In the genomic region with DNA sequence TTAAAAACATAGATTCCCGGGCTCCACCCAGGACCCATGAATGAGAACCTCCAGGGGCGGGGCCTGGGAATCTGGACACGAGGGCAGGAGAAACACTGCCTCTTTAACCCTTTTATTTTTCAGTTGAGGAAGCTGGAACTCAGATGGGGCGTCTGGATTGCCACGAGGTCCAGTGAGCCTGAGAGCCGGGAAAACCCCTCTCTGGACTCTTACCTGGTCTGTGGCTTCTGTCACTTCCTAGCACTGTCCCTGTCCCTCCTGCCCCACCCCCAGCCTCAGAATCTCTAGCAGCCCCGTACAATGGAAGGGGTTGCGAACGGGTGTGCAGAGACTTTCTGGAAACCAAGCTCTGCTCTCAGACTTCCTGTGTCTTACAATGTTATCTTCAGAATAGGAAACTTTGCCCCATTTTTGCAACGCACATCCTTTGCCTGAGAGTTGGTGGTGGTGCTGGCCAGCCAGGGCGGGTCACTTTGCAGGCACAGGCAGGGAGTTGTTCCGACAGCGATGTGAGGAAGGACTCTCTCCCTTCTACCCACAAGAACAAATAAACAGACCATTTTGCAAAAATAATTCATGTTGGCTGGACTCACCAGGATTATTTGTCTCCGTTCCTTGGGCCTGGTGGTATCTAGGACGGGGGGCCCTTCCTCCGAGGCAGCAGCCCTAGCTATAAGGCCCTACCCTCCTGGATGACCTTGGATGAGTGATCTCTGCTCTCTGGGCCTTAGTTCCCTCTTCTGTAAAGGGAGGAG, we compare ENCODE assay signal across 12 cellular contexts. TPM values are rescaled to one million over a fixed set of nuclear protein-coding genes. Genes with fewer than 3 reads are reported as not detected.
DNase-seq lines count a peak whose midpoint lies in the region; ATAC-seq and TF ChIP-seq lines count a peak whose summit lies in the region.
"Had no signal": no experiment of that assay in that cellular context is flagged by ENCODE, and none has a peak within 500 bp of the region (broad histone marks: within the 10 kb centered on the region; RNA-seq: fewer than 3 reads in every experiment).

No MANE protein-coding gene starts in this region.

- BruUV-seq in HCT116 (replicated peaks; lab: Mats Ljungman, UMichigan): no TSS peak

- no peaks in the 10 kb centered on the region for H3K79me2 ChIP-seq in HCT116 (ENCODE audit: insufficient read depth, low read length)

- POLR2A ChIA-PET in HCT116 (lab: Charles Lee): no interaction called here

- H3K4me3 ChIP-seq in HCT116 (replicated peaks in 1 of 2; ENCODE audit: low read depth in 1 of 2, low read length in 2 of 2): no peak overlapping the region
- H3K4me3 ChIP-seq in astrocyte of the spinal cord (ENCODE audit: low read depth, low read length): no peak overlapping the region
- peak overlapping the region in 3 of 5 donors; percentile 20 to 42 (median 36) for H3K4me3 ChIP-seq in subcutaneous abdominal adipose tissue (ENCODE audit: low read depth in 1 of 5, low read length in 5 of 5)
- H3K4me3 ChIP-seq: testis had no signal

- no peak for TF ChIP-seq RAD21 in HCT116 (IDR thresholded peaks at IDR 0.05; ENCODE audit: low read depth)

- H3K27ac ChIP-seq in HCT116 (ENCODE audit: low read depth, low read length) (no peak overlapping the region), subcutaneous abdominal adipose tissue (ENCODE audit: low read depth, low read length) (peak overlapping the region; percentile 96)

- no peaks in the 10 kb centered on the region for H3K27me3 ChIP-seq in HCT116 (ENCODE audit: insufficient read depth, low read length)
- H3K27me3 ChIP-seq in subcutaneous abdominal adipose tissue (ENCODE audit: control insufficient read depth in 5 of 5, insufficient read depth in 4 of 5, low read length in 5 of 5): no peaks in the 10 kb centered on the region
- H3K27me3 ChIP-seq: testis had no signal

- no peak for TF ChIP-seq CTCF in HCT116 (IDR thresholded peaks at IDR 0.05 in 2 of 3, conservative IDR thresholded peaks at IDR 0.05 in 1 of 3; ENCODE audit: borderline replicate concordance in 1 of 3, insufficient read depth in 1 of 3, low read depth in 2 of 3, low read length in 2 of 3)
- TF ChIP-seq CTCF in astrocyte of the spinal cord (IDR thresholded peaks at IDR 0.05; ENCODE audit: low read depth, low read length): no peak

- no peak for DNase-seq in HCT116 (ENCODE audit: low read depth, low spot score)
- DNase-seq in astrocyte of the spinal cord (ENCODE audit: low read depth, low spot score): peak; percentile 25
- DNase-seq in kidney tubule cell (ENCODE audit: low spot score): peak; percentile 9
- no peak for DNase-seq in T-helper 1 cell
- DNase-seq in amygdala (lab: John Stamatoyannopoulos, UW): no peak
- DNase-seq in NK-92 (lab: John Stamatoyannopoulos, UW; ENCODE audit: unreplicated experiment): no peak
- DNase-seq: activated CD4-positive, CD25-positive, alpha-beta regulatory T cell treated with anti-CD3 and anti-CD28 coated beads, Interleukin-2, amount 50 U/mL, for 72 hours; activated gamma-delta T cell treated with Interleukin-2 at 50 U/mL for 16 hours; NCI-H1436; testis had no signal

- H2AFZ ChIP-seq in HCT116 (ENCODE audit: low read depth, low read length, poor library complexity, severe bottlenecking): no peak overlapping the region

- H3K36me3 ChIP-seq in HCT116 (ENCODE audit: control insufficient read depth in 1 of 2, insufficient read depth in 2 of 2, low read length in 2 of 2): no peaks in the 10 kb centered on the region
- no peaks in the 10 kb centered on the region for H3K36me3 ChIP-seq in subcutaneous abdominal adipose tissue (ENCODE audit: control insufficient read depth in 5 of 5, insufficient read depth in 5 of 5, low read length in 5 of 5)

- RAD21 ChIA-PET in HCT116 (lab: Charles Lee; ENCODE audit: low non-redundant PET in 1 of 2, low total read pairs in 2 of 2, uncharacterized antibody in 2 of 2, unreplicated experiment in 2 of 2): no interaction called here

- peaks cover 53 to 61% of the 10 kb centered on the region in 2 experiments for H3K4me1 ChIP-seq in HCT116 (ENCODE audit: control insufficient read depth in 1 of 2, insufficient read depth in 2 of 2, low read length in 2 of 2)
- peaks cover 26 to 96% (median 92%) of the 10 kb centered on the region in 5 donors for H3K4me1 ChIP-seq in subcutaneous abdominal adipose tissue (ENCODE audit: control insufficient read depth in 5 of 5, insufficient read depth in 5 of 5, low read length in 5 of 5)

- no peaks in the 10 kb centered on the region for H3K9me3 ChIP-seq in HCT116 (ENCODE audit: control insufficient read depth in 1 of 2, insufficient read depth in 1 of 2, low read depth in 1 of 2, low read length in 2 of 2)
- H3K9me3 ChIP-seq in subcutaneous abdominal adipose tissue (ENCODE audit: control insufficient read depth in 5 of 5, low read length in 5 of 5): no peaks in the 10 kb centered on the region
- H3K9me3 ChIP-seq: testis had no signal

- peak overlapping the region; percentile 56 for H3K4me2 ChIP-seq in HCT116 (ENCODE audit: low read length)

- TF ChIP-seq POLR2A in HCT116 (IDR thresholded peaks at IDR 0.05; ENCODE audit: borderline replicate concordance, extremely low read depth, insufficient read depth, insufficient read length): no peak

- H4K20me1 ChIP-seq in HCT116 (ENCODE audit: insufficient read depth): no peaks in the 10 kb centered on the region

- ATAC-seq in HCT116 (no peak), HG02884 (IDR thresholded peaks at IDR 0.05; ENCODE audit: unreplicated experiment) (no peak)

- CTCF ChIA-PET in HCT116 (lab: Charles Lee): no interaction called here

- in situ Hi-C loops in astrocyte of the spinal cord (cut with HindIII; ENCODE audit: low sequenced_read_pairs): no loop called here

- intact Hi-C loops in HCT116 (cut with micrococcal nuclease): no loop called here

- H3K9ac ChIP-seq in HCT116 (ENCODE audit: low read length) (peak overlapping the region; percentile 32; the same call in 1 of the 2 replicates), subcutaneous abdominal adipose tissue (ENCODE audit: low read length in 5 of 5) (peak overlapping the region in 4 of 5 donors; percentile 40 to 78 (median 51))

- no peaks in the 10 kb centered on the region for H3K9me2 ChIP-seq in HCT116 (ENCODE audit: insufficient read depth)

TF ChIP-seq in HCT116, 20 proteins besides CTCF, POLR2A, EP300 and RAD21:
- TF ChIP-seq SIN3A (IDR thresholded peaks at IDR 0.05; ENCODE audit: low read depth) (no peak), SP1 (IDR thresholded peaks at IDR 0.05; ENCODE audit: low read depth) (no peak), ZFX (IDR thresholded peaks at IDR 0.05) (no peak), CBX3 (IDR thresholded peaks at IDR 0.05; ENCODE audit: low read depth) (no peak), CEBPB (IDR thresholded peaks at IDR 0.05; ENCODE audit: low read depth) (no peak), EGR1 (IDR thresholded peaks at IDR 0.05; ENCODE audit: low read depth) (no peak), TCF7L2 (IDR thresholded peaks at IDR 0.05; ENCODE audit: borderline replicate concordance, extremely low read depth, insufficient read depth, insufficient read length) (no peak), YY1 (IDR thresholded peaks at IDR 0.05; ENCODE audit: extremely low read depth, insufficient replicate concordance, low read depth, low read length) (no peak)
- TF ChIP-seq, protein P1, sequence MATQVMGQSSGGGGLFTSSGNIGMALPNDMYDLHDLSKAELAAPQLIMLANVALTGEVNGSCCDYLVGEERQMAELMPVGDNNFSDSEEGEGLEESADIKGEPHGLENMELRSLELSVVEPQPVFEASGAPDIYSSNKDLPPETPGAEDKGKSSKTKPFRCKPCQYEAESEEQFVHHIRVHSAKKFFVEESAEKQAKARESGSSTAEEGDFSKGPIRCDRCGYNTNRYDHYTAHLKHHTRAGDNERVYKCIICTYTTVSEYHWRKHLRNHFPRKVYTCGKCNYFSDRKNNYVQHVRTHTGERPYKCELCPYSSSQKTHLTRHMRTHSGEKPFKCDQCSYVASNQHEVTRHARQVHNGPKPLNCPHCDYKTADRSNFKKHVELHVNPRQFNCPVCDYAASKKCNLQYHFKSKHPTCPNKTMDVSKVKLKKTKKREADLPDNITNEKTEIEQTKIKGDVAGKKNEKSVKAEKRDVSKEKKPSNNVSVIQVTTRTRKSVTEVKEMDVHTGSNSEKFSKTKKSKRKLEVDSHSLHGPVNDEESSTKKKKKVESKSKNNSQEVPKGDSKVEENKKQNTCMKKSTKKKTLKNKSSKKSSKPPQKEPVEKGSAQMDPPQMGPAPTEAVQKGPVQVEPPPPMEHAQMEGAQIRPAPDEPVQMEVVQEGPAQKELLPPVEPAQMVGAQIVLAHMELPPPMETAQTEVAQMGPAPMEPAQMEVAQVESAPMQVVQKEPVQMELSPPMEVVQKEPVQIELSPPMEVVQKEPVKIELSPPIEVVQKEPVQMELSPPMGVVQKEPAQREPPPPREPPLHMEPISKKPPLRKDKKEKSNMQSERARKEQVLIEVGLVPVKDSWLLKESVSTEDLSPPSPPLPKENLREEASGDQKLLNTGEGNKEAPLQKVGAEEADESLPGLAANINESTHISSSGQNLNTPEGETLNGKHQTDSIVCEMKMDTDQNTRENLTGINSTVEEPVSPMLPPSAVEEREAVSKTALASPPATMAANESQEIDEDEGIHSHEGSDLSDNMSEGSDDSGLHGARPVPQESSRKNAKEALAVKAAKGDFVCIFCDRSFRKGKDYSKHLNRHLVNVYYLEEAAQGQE (IDR thresholded peaks at IDR 0.05; ENCODE audit: low read depth): no peak
- TF ChIP-seq, protein P2, sequence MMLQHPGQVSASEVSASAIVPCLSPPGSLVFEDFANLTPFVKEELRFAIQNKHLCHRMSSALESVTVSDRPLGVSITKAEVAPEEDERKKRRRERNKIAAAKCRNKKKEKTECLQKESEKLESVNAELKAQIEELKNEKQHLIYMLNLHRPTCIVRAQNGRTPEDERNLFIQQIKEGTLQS (IDR thresholded peaks at IDR 0.05): no peak
TF ChIP-seq in HCT116: peak in this region for 0.

RNA-seq across cellular contexts. Expression of a gene that starts 59.1 kb away (rescaled TPM):
- 6.6 TPM for total RNA-seq in HCT116 (2021; ENCODE audit: unreplicated experiment)
- polyA plus RNA-seq in HCT116 (2012): 2.9 and 3.0 TPM in 2 replicates

Comparison
In these comparisons a context has a peak if more than half of its experiments do, and no peak if none do; other contexts are left out.
1. DNase-seq: peak in astrocyte of the spinal cord (single experiment) and kidney tubule cell (single experiment); none in HCT116 (single experiment), T-helper 1 cell (0 of 5), amygdala (0 of 56) and NK-92 (single experiment).
2. H3K4me3 ChIP-seq: peak in subcutaneous abdominal adipose tissue (3 of 5); none in HCT116 (0 of 2) and astrocyte of the spinal cord (single experiment).